Comparison of ENCODE assay signal across 12 cellular contexts in genomic region chr1:215081566-215082531, GRCh38. TPM values are rescaled to one million over a fixed set of nuclear protein-coding genes. Genes with fewer than 3 reads are reported as not detected.
DNase-seq lines count a peak whose midpoint lies in the region; ATAC-seq, FAIRE-seq and TF ChIP-seq lines count a peak whose summit lies in the region.
"Had no signal": no experiment of that assay in that cellular context is flagged by ENCODE, and none has a peak within 500 bp of the region (broad histone marks: within the 10 kb centered on the region; RNA-seq: fewer than 3 reads in every experiment).

No MANE protein-coding gene starts in this region.

- POLR2A ChIA-PET in activated CD4-positive, alpha-beta T cell treated with anti-CD3 and anti-CD28 coated beads for 36 hours (lab: Charles Lee), result interaction anchor here (0.5 kb wide), 1 partner anchor 225 kb away, joined by 3 read pairs; no protein-coding TSS in a partner anchor

- TF ChIP-seq CTCF in mammary epithelial cell (conservative IDR thresholded peaks at IDR 0.05 in 1 of 2, IDR thresholded peaks at IDR 0.05 in 1 of 2; ENCODE audit: extremely low read depth in 1 of 2, insufficient read depth in 1 of 2, low read depth in 1 of 2, low read length in 2 of 2), result no peak
- no peak for TF ChIP-seq CTCF in kidney (IDR thresholded peaks at IDR 0.05; ENCODE audit: borderline replicate concordance, extremely low read depth, insufficient read depth)
- no peak for TF ChIP-seq CTCF in prostate gland (IDR thresholded peaks at IDR 0.05)

- H3K27ac Mint-ChIP-seq in activated CD4-positive, alpha-beta T cell treated with anti-CD3 and anti-CD28 coated beads for 36 hours, result no peak overlapping the region
- H3K27ac Mint-ChIP-seq: stimulated activated effector memory CD8-positive, alpha-beta T cell treated with anti-CD3 and anti-CD28 coated beads, Interleukin-12 subunit alpha, Interleukin-12 subunit beta, amount 100 ng/mL, for 72 hours had no signal

- H3K27me3 Mint-ChIP-seq in activated CD4-positive, alpha-beta T cell treated with anti-CD3 and anti-CD28 coated beads for 36 hours, result peaks cover 44% of the 10 kb centered on the region

- peaks cover 8% of the 10 kb centered on the region for H3K4me1 Mint-ChIP-seq in activated CD4-positive, alpha-beta T cell treated with anti-CD3 and anti-CD28 coated beads for 36 hours
- H3K4me1 Mint-ChIP-seq: stimulated activated effector memory CD8-positive, alpha-beta T cell treated with anti-CD3 and anti-CD28 coated beads, Interleukin-12 subunit alpha, Interleukin-12 subunit beta, amount 100 ng/mL, for 72 hours had no signal

- H3K4me2 ChIP-seq in mammary epithelial cell (ENCODE audit: insufficient read depth, low read depth, low read length), result peak overlapping the region; percentile 100

- ATAC-seq in activated CD4-positive, alpha-beta T cell treated with anti-CD3 and anti-CD28 coated beads for 36 hours, result no peak
- ATAC-seq in GM18505 (IDR thresholded peaks at IDR 0.05; ENCODE audit: unreplicated experiment), result no peak
- ATAC-seq: stimulated activated effector memory CD8-positive, alpha-beta T cell treated with anti-CD3 and anti-CD28 coated beads, Interleukin-12 subunit alpha, Interleukin-12 subunit beta, amount 100 ng/mL, for 72 hours had no signal

- H3K9me3 Mint-ChIP-seq in activated CD4-positive, alpha-beta T cell treated with anti-CD3 and anti-CD28 coated beads for 36 hours (ENCODE audit: low read depth), result no peaks in the 10 kb centered on the region

- H3K4me1 ChIP-seq in mammary epithelial cell (ENCODE audit: insufficient read depth, low read length) (peaks cover 13% of the 10 kb centered on the region), kidney (ENCODE audit: control insufficient read depth in 1 of 2, insufficient read depth in 1 of 2, low read depth in 1 of 2, low read length in 2 of 2) (no peaks in the 10 kb centered on the region), stomach smooth muscle (ENCODE audit: control insufficient read depth, insufficient read depth, low read length) (peaks cover 11% of the 10 kb centered on the region), prostate gland (replicated peaks) (no peaks in the 10 kb centered on the region)
- H3K4me1 ChIP-seq: SJSA1 had no signal

- H3K4me3 ChIP-seq in mammary epithelial cell (replicated peaks in 1 of 3; ENCODE audit: insufficient read depth in 1 of 3, low read depth in 2 of 3, low read length in 3 of 3) (peak overlapping the region in 2 of 3 experiments; percentile 52), kidney (ENCODE audit: low read length in 2 of 2) (no peak overlapping the region), stomach smooth muscle (ENCODE audit: low read length in 2 of 2) (peak overlapping the region; percentile 44 to 60), prostate gland (peak overlapping the region in 1 of 2 donors; percentile 16)
- H3K4me3 ChIP-seq: SJSA1 had no signal

- CTCF ChIA-PET in activated CD4-positive, alpha-beta T cell treated with anti-CD3 and anti-CD28 coated beads for 36 hours (lab: Charles Lee), result no interaction called here
- CTCF ChIA-PET in mammary epithelial cell (lab: Charles Lee; ENCODE audit: low non-redundant PET), result no interaction called here

- H3K79me2 ChIP-seq in mammary epithelial cell (ENCODE audit: insufficient read depth, low read length), result no peaks in the 10 kb centered on the region

- no peaks in the 10 kb centered on the region for H3K36me3 Mint-ChIP-seq in activated CD4-positive, alpha-beta T cell treated with anti-CD3 and anti-CD28 coated beads for 36 hours (ENCODE audit: low read depth)
- H3K36me3 Mint-ChIP-seq: stimulated activated effector memory CD8-positive, alpha-beta T cell treated with anti-CD3 and anti-CD28 coated beads, Interleukin-12 subunit alpha, Interleukin-12 subunit beta, amount 100 ng/mL, for 72 hours had no signal

- peak overlapping the region; percentile 30 for H3K4me3 Mint-ChIP-seq in activated CD4-positive, alpha-beta T cell treated with anti-CD3 and anti-CD28 coated beads for 36 hours
- H3K4me3 Mint-ChIP-seq: stimulated activated effector memory CD8-positive, alpha-beta T cell treated with anti-CD3 and anti-CD28 coated beads, Interleukin-12 subunit alpha, Interleukin-12 subunit beta, amount 100 ng/mL, for 72 hours had no signal

- H3K9ac ChIP-seq in mammary epithelial cell (ENCODE audit: insufficient read depth, low read length) (no peak overlapping the region), kidney (ENCODE audit: low read length in 2 of 2) (no peak overlapping the region), stomach smooth muscle (ENCODE audit: low read length in 2 of 2) (no peak overlapping the region)

- WGBS in mammary epithelial cell (ENCODE audit: low coverage, missing lambda C conversion rate), result 54% methylated on average over 31 of the region's 46 CpGs
- WGBS in prostate gland, result 3% methylated on average over 46 of the region's 46 CpGs

- in situ Hi-C loops in mammary epithelial cell (cut with MboI; ENCODE audit: low sequenced_read_pairs in 2 of 2), result no loop called here

- H3K9me3 ChIP-seq in mammary epithelial cell (replicated peaks; ENCODE audit: insufficient read depth, low read length), result no peaks in the 10 kb centered on the region
- H3K9me3 ChIP-seq in kidney (ENCODE audit: control insufficient read depth in 1 of 2, low read length in 2 of 2), result no peaks in the 10 kb centered on the region
- H3K9me3 ChIP-seq in stomach smooth muscle (ENCODE audit: control insufficient read depth in 2 of 2, low read length in 2 of 2), result no peaks in the 10 kb centered on the region
- H3K9me3 ChIP-seq in prostate gland, result no peaks in the 10 kb centered on the region
- H3K9me3 ChIP-seq: SJSA1 had no signal

- FAIRE-seq in kidney (lab: Jason Lieb, UNC), result no peak

- no peaks in the 10 kb centered on the region for H4K20me1 ChIP-seq in mammary epithelial cell (ENCODE audit: insufficient read depth, low read length)

- no TSS peak for BruUV-seq in mammary epithelial cell (replicated peaks; lab: Mats Ljungman, UMichigan)

- dilution Hi-C loops in mammary epithelial cell (cut with HindIII; ENCODE audit: low sequenced_read_pairs), result loop anchor here (5.0 kb wide), 1 partner anchor 50 kb away; no protein-coding TSS in a partner anchor

- intact Hi-C loops in activated CD4-positive, alpha-beta T cell treated with anti-CD3 and anti-CD28 coated beads for 36 hours (cut with DNase I, micrococcal nuclease), result no loop called here
- intact Hi-C loops in mammary epithelial cell (cut with micrococcal nuclease) (no loop called here), kidney (cut with DNase I) (no loop called here), prostate gland (cut with DNase I) (no loop called here)

- H2AFZ ChIP-seq in mammary epithelial cell (ENCODE audit: low read depth, low read length), result peak overlapping the region; percentile 89

- H3K27me3 ChIP-seq in mammary epithelial cell (ENCODE audit: insufficient read depth, low read length) (peaks cover 18% of the 10 kb centered on the region), stomach smooth muscle (ENCODE audit: control insufficient read depth in 1 of 2, insufficient read depth in 2 of 2, low read length in 2 of 2) (peaks cover 15 to 31% of the 10 kb centered on the region in 2 donors), prostate gland (replicated peaks; ENCODE audit: insufficient read depth) (peaks cover 10% of the 10 kb centered on the region)

- DNase-seq in activated CD4-positive, alpha-beta T cell treated with anti-CD3 and anti-CD28 coated beads for 36 hours, result no peak
- no peak for DNase-seq in activated CD4-positive, alpha-beta T cell treated with anti-CD3 and anti-CD28 coated beads, Interleukin-2, amount 50 U/mL, for 1 hour
- no peak for DNase-seq in mammary epithelial cell
- peak; percentile 55 for DNase-seq in kidney
- DNase-seq in NCI-H2196 treated with DMSO at 0.1 percent for 48 hours (lab: John Stamatoyannopoulos, UW; ENCODE audit: unreplicated experiment), result no peak
- no peak for DNase-seq in prostate gland (ENCODE audit: low spot score)
- DNase-seq: NCI-H2029 treated with DMSO at 0.1 percent for 48 hours had no signal

- H3K36me3 ChIP-seq in mammary epithelial cell (ENCODE audit: insufficient read depth, low read length) (no peaks in the 10 kb centered on the region), kidney (ENCODE audit: control insufficient read depth in 1 of 2, insufficient read depth in 2 of 2, low read length in 2 of 2) (no peaks in the 10 kb centered on the region), stomach smooth muscle (ENCODE audit: control insufficient read depth in 2 of 2, insufficient read depth in 2 of 2, low read length in 2 of 2) (no peaks in the 10 kb centered on the region), prostate gland (no peaks in the 10 kb centered on the region)
- H3K36me3 ChIP-seq: SJSA1 had no signal

- H3K27ac ChIP-seq in mammary epithelial cell (ENCODE audit: insufficient read depth, low read depth, low read length), result no peak overlapping the region
- no peak overlapping the region for H3K27ac ChIP-seq in kidney (ENCODE audit: low read depth in 2 of 2, low read length in 2 of 2)
- no peak overlapping the region for H3K27ac ChIP-seq in stomach smooth muscle (ENCODE audit: low read length)
- H3K27ac ChIP-seq in prostate gland, result no peak overlapping the region
- H3K27ac ChIP-seq: 22Rv1, SJSA1 had no signal

- no peak for TF ChIP-seq POLR2A in prostate gland (IDR thresholded peaks at IDR 0.05)
- no peak for TF ChIP-seq POLR2A in GM18505 (IDR thresholded peaks at IDR 0.05; ENCODE audit: borderline replicate concordance, extremely low read depth, insufficient read depth, insufficient read length)

RNA-seq across cellular contexts. Expression of gene KCNK2, which starts 0.7 kb away (rescaled TPM):
- not detected for total RNA-seq in activated CD4-positive, alpha-beta T cell treated with anti-CD3 and anti-CD28 coated beads for 36 hours
- total RNA-seq in mammary epithelial cell (under 1 TPM in 1 of 2 donors, not detected in 1; 0.67 TPM), kidney (1.4 TPM), prostate gland (1 to 10 TPM in 1 of 2 donors, under 1 TPM in 1; 0.09 to 4.3 TPM)
- polyA plus RNA-seq in mammary epithelial cell (0.05 TPM), kidney (ENCODE audit: insufficient read depth, low read depth, low replicate concordance) (not detected)
- polyA minus RNA-seq in mammary epithelial cell, result not detected
- total RNA-seq: SJSA1 had no signal

Comparison
In these comparisons a context has a peak if more than half of its experiments do, and no peak if none do; other contexts are left out.
1. H3K4me3 ChIP-seq: peak in mammary epithelial cell (2 of 3) and stomach smooth muscle (2 of 2); none in kidney (0 of 2).